In the genomic region with DNA sequence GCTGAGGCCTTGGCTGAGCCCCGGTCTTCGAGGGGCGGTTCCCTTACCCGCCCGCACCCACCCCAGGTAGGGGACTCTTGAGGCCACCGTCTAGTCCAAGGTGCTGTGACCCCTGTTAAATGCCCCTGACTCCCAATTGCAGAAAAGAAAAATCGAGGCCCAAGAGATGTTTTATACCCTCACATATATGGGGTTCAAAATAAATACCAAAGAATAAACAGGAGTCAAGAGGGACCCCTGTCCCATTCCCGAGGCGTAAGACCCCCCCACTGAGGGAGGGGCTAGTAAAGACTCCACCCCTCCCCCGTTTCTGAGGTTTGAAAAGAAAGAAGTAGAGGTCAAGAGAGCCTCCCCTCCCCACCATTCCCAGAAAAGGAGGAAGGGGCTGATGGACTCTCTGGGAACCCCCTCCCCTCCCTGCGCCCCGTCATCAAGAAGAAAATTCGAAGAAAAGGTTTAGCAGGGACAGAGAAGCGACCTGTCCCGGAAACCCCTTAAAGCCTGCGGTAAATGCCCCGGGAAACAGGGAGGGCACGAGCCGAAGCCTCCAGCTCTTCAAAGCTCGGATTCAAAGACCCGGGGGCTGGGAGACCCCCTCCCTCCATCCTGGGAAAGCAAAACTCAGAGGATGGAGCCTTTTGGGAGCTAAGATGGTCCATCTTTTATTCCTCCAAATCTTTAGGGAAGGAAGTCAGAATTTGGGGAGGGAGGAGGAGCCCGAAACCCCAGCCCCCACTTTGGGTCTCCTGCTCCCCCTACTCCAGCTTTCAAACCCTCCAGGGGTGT, we compare ENCODE assay signal across 8 cellular contexts. TPM values are rescaled to one million over a fixed set of nuclear protein-coding genes. Genes with fewer than 3 reads are reported as not detected.
A peak's percentile ranks its signal among the peaks of the same experiment; 100 is the strongest.
DNase-seq lines count a peak whose midpoint lies in the region; ATAC-seq and TF ChIP-seq lines count a peak whose summit lies in the region.

No MANE protein-coding gene starts in this region.

- peaks cover 27% of the 10 kb centered on the region for H3K4me1 Mint-ChIP-seq in osteocyte (ENCODE audit: unreplicated experiment)

- H3K4me1 ChIP-seq in HAP-1: peaks cover 20% of the 10 kb centered on the region

- DNase-seq in NCI-H1105 (lab: John Stamatoyannopoulos, UW) (peak; percentile 87), NCI-H1105 treated with DMSO at 0.1 percent for 48 hours (lab: John Stamatoyannopoulos, UW) (no peak), HAP-1 (ENCODE audit: low spot score in 2 of 2) (peak in 1 of 2 experiments; percentile 47), NCI-H1694 (lab: John Stamatoyannopoulos, UW) (peak; percentile 93), foreskin fibroblast (no peak), osteocyte (ENCODE audit: extremely low spot score, unreplicated experiment) (no peak)
- peak; percentile 41 for DNase-seq in activated CD8-positive, alpha-beta memory T cell treated with anti-CD3 and anti-CD28 coated beads, Interleukin-2, amount 50 U/mL, for 4 hours

- peak overlapping the region; percentile 97 for H3K27ac Mint-ChIP-seq in osteocyte (ENCODE audit: unreplicated experiment)

- H3K9me3 Mint-ChIP-seq in osteocyte (ENCODE audit: unreplicated experiment): no peaks in the 10 kb centered on the region

- no peaks in the 10 kb centered on the region for H3K36me3 Mint-ChIP-seq in osteocyte (ENCODE audit: unreplicated experiment)

- H3K4me3 ChIP-seq in HAP-1: peak overlapping the region; percentile 45
- peak overlapping the region; percentile 73 to 78 for H3K4me3 ChIP-seq in foreskin fibroblast (ENCODE audit: low read depth in 1 of 2, low read length in 2 of 2)

- H3K36me3 ChIP-seq in HAP-1 (replicated peaks): peaks cover 26% of the 10 kb centered on the region

- peak overlapping the region; percentile 86 for H3K4me3 Mint-ChIP-seq in osteocyte (ENCODE audit: unreplicated experiment)

- ATAC-seq in GM19463 (IDR thresholded peaks at IDR 0.05; ENCODE audit: unreplicated experiment): no peak

- H3K27me3 Mint-ChIP-seq in osteocyte (ENCODE audit: unreplicated experiment): no peaks in the 10 kb centered on the region

- no peaks in the 10 kb centered on the region for H3K27me3 ChIP-seq in HAP-1 (ENCODE audit: low read depth)

- in situ Hi-C loops in HAP-1 (cut with MboI; ENCODE audit: low sequenced_read_pairs): no loop called here

- no peaks in the 10 kb centered on the region for H3K9me3 ChIP-seq in HAP-1

- TF ChIP-seq CTCF in foreskin fibroblast (IDR thresholded peaks at IDR 0.05; ENCODE audit: low read depth, low read length): no peak
- TF ChIP-seq CTCF in osteocyte (IDR thresholded peaks at IDR 0.05): no peak

RNA-seq across cellular contexts. Expression of a gene that starts 0.7 kb away (rescaled TPM):
- total RNA-seq in osteocyte: 2.9 and 3.2 TPM in 2 replicates

RNA-seq across cellular contexts. Expression of a gene that starts 11.6 kb away (rescaled TPM):
- total RNA-seq in osteocyte: 11.6 and 12.7 TPM in 2 replicates

RNA-seq across cellular contexts. Expression of a gene that starts 21.7 kb away (rescaled TPM):
- 0.21 TPM in 1 of 2 replicates, not detected in the other for total RNA-seq in osteocyte

RNA-seq across cellular contexts. Expression of a gene that starts 31.0 kb away (rescaled TPM):
- total RNA-seq in osteocyte: not detected in 2 replicates

RNA-seq across cellular contexts. Expression of a gene that starts 51.6 kb away (rescaled TPM):
- total RNA-seq in osteocyte: 67.2 and 68.1 TPM in 2 replicates

Comparison
In these comparisons a context has a peak if more than half of its experiments do, and no peak if none do; other contexts are left out.
1. DNase-seq: peak in NCI-H1105 (single experiment), NCI-H1694 (single experiment) and activated CD8-positive, alpha-beta memory T cell treated with anti-CD3 and anti-CD28 coated beads, Interleukin-2, amount 50 U/mL, for 4 hours (single experiment); none in NCI-H1105 treated with DMSO at 0.1 percent for 48 hours (single experiment), foreskin fibroblast (0 of 2) and osteocyte (single experiment).